ENCODE assay signal across 8 cellular contexts in the genomic region with DNA sequence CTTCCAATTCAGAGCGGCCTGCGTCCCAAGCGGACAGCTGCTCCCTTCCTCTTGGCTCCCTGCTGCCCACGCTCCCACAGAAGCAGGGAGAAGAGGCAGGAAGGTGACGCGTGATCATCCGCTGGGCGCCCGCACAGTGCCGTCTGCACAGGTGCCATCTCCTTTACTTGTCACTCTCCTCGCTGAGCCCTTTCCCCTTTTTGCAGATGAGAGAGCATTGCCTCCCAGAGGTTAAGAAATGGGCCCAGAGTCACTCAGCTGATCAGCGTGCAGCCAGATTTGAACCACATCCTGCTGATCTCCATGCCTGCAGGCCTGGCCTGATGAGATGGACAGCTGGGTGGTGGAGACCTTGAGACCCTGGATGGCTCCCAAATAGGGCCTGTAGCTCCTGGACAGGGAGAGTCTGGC.
DNase-seq lines count a peak whose midpoint lies in the region; ATAC-seq and TF ChIP-seq lines count a peak whose summit lies in the region.

No MANE protein-coding gene starts in this region.

- peaks cover 15% of the 10 kb centered on the region for H3K36me3 Mint-ChIP-seq in CD4-positive, alpha-beta T cell (ENCODE audit: low read depth)
- H3K36me3 Mint-ChIP-seq in activated T-helper 2 cell treated with anti-CD3 and anti-CD28 coated beads, Interferon-gamma antibody, Interleukin-2, Interleukin-4, amounts not matched to agents 10 μg/mL and 5 μg/mL and 100 μg/mL, durations not matched to agents 14 hours and 24 hours and 36 hours (ENCODE audit: low read depth), result peaks cover 7% of the 10 kb centered on the region
- H3K36me3 Mint-ChIP-seq in naive B cell, result no peaks in the 10 kb centered on the region

- peak overlapping the region; percentile 98 for H3K27ac ChIP-seq in CD4-positive, alpha-beta T cell (ENCODE audit: low read depth, low read length)
- peak overlapping the region; percentile 100 for H3K27ac ChIP-seq in Karpas-422 (ENCODE audit: low read length)

- ATAC-seq in CD4-positive, alpha-beta T cell (ENCODE audit: poor library complexity), result no peak
- ATAC-seq in naive B cell (ENCODE audit: low read depth in 2 of 2) (peak; percentile 3 to 4), HG03342 (IDR thresholded peaks at IDR 0.05; ENCODE audit: unreplicated experiment) (no peak)

- H3K27me3 ChIP-seq in CD4-positive, alpha-beta T cell (ENCODE audit: control insufficient read depth, insufficient read depth, low read length), result no peaks in the 10 kb centered on the region
- no peaks in the 10 kb centered on the region for H3K27me3 ChIP-seq in Karpas-422 (ENCODE audit: low read length)

- no peaks in the 10 kb centered on the region for H4K20me1 ChIP-seq in Karpas-422 (ENCODE audit: insufficient read depth, low read depth, low read length)

- H3K9me2 ChIP-seq in Karpas-422 (replicated peaks; ENCODE audit: insufficient read depth, low read length), result no peaks in the 10 kb centered on the region

- H3K9me3 ChIP-seq in CD4-positive, alpha-beta T cell (ENCODE audit: control insufficient read depth, low read length), result no peaks in the 10 kb centered on the region
- no peaks in the 10 kb centered on the region for H3K9me3 ChIP-seq in Karpas-422 (ENCODE audit: low read length)

- H3K4me3 ChIP-seq in Karpas-422 (ENCODE audit: low read length), result peak overlapping the region; percentile 61

- CTCF ChIA-PET in CD4-positive, alpha-beta T cell (lab: Charles Lee), result interaction anchor here (0.9 to 3.6 kb wide), 18 partner anchors 9 to 109 kb away, joined by 3 to 32 read pairs (median 6); no protein-coding TSS in a partner anchor

- intact Hi-C loops in CD4-positive, alpha-beta T cell (cut with DNase I, micrococcal nuclease), result loop anchor here in 1 of 2 experiments (2.0 to 10.0 kb wide), 2 partner anchors 16 to 694 kb away; a partner anchor contains a TSS
- intact Hi-C loops in activated T-helper 2 cell treated with anti-CD3 and anti-CD28 coated beads, Interferon-gamma antibody, Interleukin-2, Interleukin-4, amounts not matched to agents 10 μg/mL and 5 μg/mL and 100 μg/mL, durations not matched to agents 14 hours and 24 hours and 36 hours (cut with micrococcal nuclease), result loop anchor here (2.0 to 5.0 kb wide), 3 partner anchors 32 to 108 kb away; no protein-coding TSS in a partner anchor

- H3K36me3 ChIP-seq in Karpas-422 (ENCODE audit: insufficient read depth, low read length), result no peaks in the 10 kb centered on the region

- H3K9ac ChIP-seq in Karpas-422 (ENCODE audit: low read length), result peak overlapping the region; percentile 82

- H3K27me3 Mint-ChIP-seq in CD4-positive, alpha-beta T cell, result no peaks in the 10 kb centered on the region
- H3K27me3 Mint-ChIP-seq in activated T-helper 2 cell treated with anti-CD3 and anti-CD28 coated beads, Interferon-gamma antibody, Interleukin-2, Interleukin-4, amounts not matched to agents 10 μg/mL and 5 μg/mL and 100 μg/mL, durations not matched to agents 14 hours and 24 hours and 36 hours (ENCODE audit: low read depth), result no peaks in the 10 kb centered on the region
- no peaks in the 10 kb centered on the region for H3K27me3 Mint-ChIP-seq in naive B cell

- H3K4me1 Mint-ChIP-seq in CD4-positive, alpha-beta T cell (ENCODE audit: low read depth), result peaks cover 100% of the 10 kb centered on the region
- peaks cover 87% of the 10 kb centered on the region for H3K4me1 Mint-ChIP-seq in activated T-helper 2 cell treated with anti-CD3 and anti-CD28 coated beads, Interferon-gamma antibody, Interleukin-2, Interleukin-4, amounts not matched to agents 10 μg/mL and 5 μg/mL and 100 μg/mL, durations not matched to agents 14 hours and 24 hours and 36 hours (ENCODE audit: low read depth)
- H3K4me1 Mint-ChIP-seq in naive B cell, result peaks cover 75 to 100% (median 99%) of the 10 kb centered on the region in 3 donors

- no peak for DNase-seq in CD4-positive, alpha-beta T cell
- DNase-seq in Karpas-422 (peak; percentile 90), naive B cell (peak; percentile 73), HPDE6-E6E7 (ENCODE audit: extremely low spot score) (no peak), NCI-H526 (lab: John Stamatoyannopoulos, UW) (no peak), NCI-H128 (lab: John Stamatoyannopoulos, UW; ENCODE audit: unreplicated experiment) (no peak)
- DNase-seq in activated T-helper 2 cell treated with anti-CD3 and anti-CD28 coated beads, Interferon-gamma antibody, Interleukin-2, Interleukin-4, amounts not matched to agents 10 μg/mL and 5 μg/mL and 100 μg/mL, durations not matched to agents 14 hours and 24 hours and 36 hours (ENCODE audit: low spot score), result peak; percentile 32

- TF ChIP-seq CTCF in CD4-positive, alpha-beta T cell (IDR thresholded peaks at IDR 0.05), result no peak

- H3K4me3 Mint-ChIP-seq in CD4-positive, alpha-beta T cell, result peak overlapping the region; percentile 87
- peak overlapping the region; percentile 74 for H3K4me3 Mint-ChIP-seq in activated T-helper 2 cell treated with anti-CD3 and anti-CD28 coated beads, Interferon-gamma antibody, Interleukin-2, Interleukin-4, amounts not matched to agents 10 μg/mL and 5 μg/mL and 100 μg/mL, durations not matched to agents 14 hours and 24 hours and 36 hours (ENCODE audit: low read depth)
- H3K4me3 Mint-ChIP-seq in naive B cell, result peak overlapping the region; percentile 24 to 90 (median 76)

- peaks cover 90% of the 10 kb centered on the region for H3K4me1 ChIP-seq in Karpas-422 (ENCODE audit: low read length)

- H2AFZ ChIP-seq in Karpas-422 (ENCODE audit: low read length), result no peak overlapping the region

- POLR2A ChIA-PET in CD4-positive, alpha-beta T cell (lab: Charles Lee), result interaction anchor here (0.8 to 29.0 kb wide), 30 partner anchors 11 to 704 kb away, joined by 3 to 681 read pairs (median 9); a partner anchor contains a TSS

- H3K4me2 ChIP-seq in Karpas-422 (ENCODE audit: low read depth, low read length, poor library complexity, severe bottlenecking), result peak overlapping the region; percentile 74

- no peaks in the 10 kb centered on the region for H3K9me3 Mint-ChIP-seq in CD4-positive, alpha-beta T cell
- no peaks in the 10 kb centered on the region for H3K9me3 Mint-ChIP-seq in activated T-helper 2 cell treated with anti-CD3 and anti-CD28 coated beads, Interferon-gamma antibody, Interleukin-2, Interleukin-4, amounts not matched to agents 10 μg/mL and 5 μg/mL and 100 μg/mL, durations not matched to agents 14 hours and 24 hours and 36 hours
- H3K9me3 Mint-ChIP-seq in naive B cell, result no peaks in the 10 kb centered on the region

- H3K79me2 ChIP-seq in Karpas-422 (ENCODE audit: low read length), result no peaks in the 10 kb centered on the region

- H3K27ac Mint-ChIP-seq in CD4-positive, alpha-beta T cell, result peak overlapping the region; percentile 93
- peak overlapping the region; percentile 99 for H3K27ac Mint-ChIP-seq in activated T-helper 2 cell treated with anti-CD3 and anti-CD28 coated beads, Interferon-gamma antibody, Interleukin-2, Interleukin-4, amounts not matched to agents 10 μg/mL and 5 μg/mL and 100 μg/mL, durations not matched to agents 14 hours and 24 hours and 36 hours
- peak overlapping the region; percentile 97 to 100 (median 100) for H3K27ac Mint-ChIP-seq in naive B cell

Comparison
In these comparisons a context has a peak if more than half of its experiments do, and no peak if none do; other contexts are left out.
1. ATAC-seq: peak in naive B cell (2 of 2); none in CD4-positive, alpha-beta T cell (single experiment) and HG03342 (single experiment).
2. DNase-seq: peak in Karpas-422 (single experiment), activated T-helper 2 cell treated with anti-CD3 and anti-CD28 coated beads, Interferon-gamma antibody, Interleukin-2, Interleukin-4, amounts not matched to agents 10 μg/mL and 5 μg/mL and 100 μg/mL, durations not matched to agents 14 hours and 24 hours and 36 hours (single experiment) and naive B cell (single experiment); none in CD4-positive, alpha-beta T cell (0 of 10), HPDE6-E6E7 (single experiment), NCI-H526 (0 of 2) and NCI-H128 (single experiment).
3. Peak in every context shown above with its lines, with median percentiles within 50 percentile points of each other: H3K27ac Mint-ChIP-seq and H3K4me3 Mint-ChIP-seq.